Comparison of ENCODE assay signal across 23 cellular contexts in the genomic region with DNA sequence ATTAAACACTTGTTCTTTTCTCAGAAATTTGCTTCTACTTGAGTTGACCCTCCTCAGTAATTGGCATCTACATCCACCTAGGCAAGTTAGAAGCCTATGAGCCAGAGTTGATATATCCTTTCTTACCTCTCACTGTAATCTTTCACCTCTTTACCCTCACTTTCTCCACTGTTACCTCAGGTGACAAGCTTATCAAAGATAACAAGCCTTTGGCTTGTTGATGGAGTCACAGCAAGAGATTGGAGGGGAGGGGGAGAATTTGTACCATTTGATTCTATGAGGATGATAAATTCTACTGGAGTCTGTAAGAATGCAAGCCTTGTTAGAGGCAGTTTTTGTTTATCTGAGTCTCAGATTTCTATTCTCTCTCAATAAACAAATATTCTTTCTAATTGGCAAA.
DNase-seq lines count a peak whose midpoint lies in the region; ATAC-seq and TF ChIP-seq lines count a peak whose summit lies in the region.
"Had no signal": no experiment of that assay in that cellular context is flagged by ENCODE, and none has a peak within 500 bp of the region (broad histone marks: within the 10 kb centered on the region; RNA-seq: fewer than 3 reads in every experiment).

No MANE protein-coding gene starts in this region.

- in situ Hi-C loops in IMR-90 (cut with MboI; ENCODE audit: low sequenced_read_pairs): no loop called here

- no peak overlapping the region for H2AK5ac ChIP-seq in IMR-90 (ENCODE audit: low read depth, low read length)
- no peak overlapping the region for H2AK5ac ChIP-seq in mesendoderm (ENCODE audit: low read length)

- H3K9me3 Mint-ChIP-seq in activated CD4-positive, alpha-beta T cell treated with anti-CD3 and anti-CD28 coated beads, Interleukin-2, amount 10 ng/mL, durations not matched to agents 7 days and 5 days: no peaks in the 10 kb centered on the region
- H3K9me3 Mint-ChIP-seq: CD4-positive, alpha-beta memory T cell; CD4-positive, CD25-positive, alpha-beta regulatory T cell; CD8-positive, alpha-beta memory T cell had no signal

- H3K27me3 ChIP-seq in IMR-90 (ENCODE audit: control insufficient read depth, insufficient read depth, low read length): no peaks in the 10 kb centered on the region
- H3K27me3 ChIP-seq in mesendoderm (ENCODE audit: insufficient read depth, low read length, poor library complexity): no peaks in the 10 kb centered on the region
- H3K27me3 ChIP-seq: BE2C, BLaER1 had no signal

- intact Hi-C loops in IMR-90 (cut with micrococcal nuclease): no loop called here

- BruUV-seq in IMR-90 (replicated peaks; lab: Mats Ljungman, UMichigan): no TSS peak

- peaks cover 9% of the 10 kb centered on the region for H3K27me3 Mint-ChIP-seq in activated CD4-positive, alpha-beta T cell treated with anti-CD3 and anti-CD28 coated beads, Interleukin-2, amount 10 ng/mL, durations not matched to agents 7 days and 5 days
- H3K27me3 Mint-ChIP-seq: CD8-positive, alpha-beta memory T cell had no signal

- no peak overlapping the region for H3K23ac ChIP-seq in IMR-90 (ENCODE audit: low read depth, low read length)
- no peak overlapping the region for H3K23ac ChIP-seq in mesendoderm (ENCODE audit: low read length)

- H4K20me1 ChIP-seq in IMR-90 (ENCODE audit: insufficient read depth, low read length): no peaks in the 10 kb centered on the region
- H4K20me1 ChIP-seq: BLaER1 had no signal

- H3K18ac ChIP-seq in IMR-90 (ENCODE audit: low read depth, low read length) (0 out of 2 replicates have a peak overlapping the region, but pooled peaks have one; percentile 29), mesendoderm (ENCODE audit: low read length) (no peak overlapping the region)

- no peak overlapping the region for H3K14ac ChIP-seq in IMR-90 (replicated peaks; ENCODE audit: low read depth, low read length)

- no peak for ATAC-seq in IMR-90 (ENCODE audit: low read depth)
- ATAC-seq: GM12878 had no signal

- H2BK20ac ChIP-seq in IMR-90 (ENCODE audit: low read depth, low read length): peak overlapping the region; percentile 6; the same call in 1 of the 2 replicates

- H2BK120ac ChIP-seq in IMR-90 (ENCODE audit: low read depth, low read length): no peak overlapping the region
- H2BK120ac ChIP-seq in mesendoderm (ENCODE audit: low read depth, low read length): no peak overlapping the region

- H3K9ac ChIP-seq in IMR-90 (ENCODE audit: low read depth, low read length): no peak overlapping the region
- no peak overlapping the region for H3K9ac ChIP-seq in mesendoderm (ENCODE audit: low read length)
- H3K9ac ChIP-seq: BLaER1 had no signal

- H4K8ac ChIP-seq in IMR-90 (ENCODE audit: low read depth in 2 of 2, low read length in 2 of 2): no peak overlapping the region
- H4K8ac ChIP-seq in mesendoderm (ENCODE audit: low read depth, low read length): no peak overlapping the region

- H2AK9ac ChIP-seq in IMR-90 (replicated peaks; ENCODE audit: low read depth, low read length, poor library complexity): no peak overlapping the region

- no peak for TF ChIP-seq CTCF in IMR-90 (conservative IDR thresholded peaks at IDR 0.05; ENCODE audit: low read depth, low read length)

- H3K9me3 ChIP-seq in IMR-90 (ENCODE audit: control insufficient read depth, insufficient read depth, low read length): no peaks in the 10 kb centered on the region
- H3K9me3 ChIP-seq: BE2C, BLaER1 had no signal

- H3K56ac ChIP-seq in IMR-90 (ENCODE audit: extremely low read depth, insufficient read depth, low read length) (no peak overlapping the region), mesendoderm (ENCODE audit: low read length) (no peak overlapping the region)

- dilution Hi-C loops in IMR-90 (cut with HindIII; ENCODE audit: low sequenced_read_pairs, unreplicated experiment): no loop called here

- H3K9me1 ChIP-seq in IMR-90 (ENCODE audit: insufficient read depth, low read length): no peaks in the 10 kb centered on the region

- H3K4me2 ChIP-seq in IMR-90 (ENCODE audit: low read depth, low read length) (no peak overlapping the region), mesendoderm (ENCODE audit: low read length) (no peak overlapping the region)
- H3K4me2 ChIP-seq: BLaER1 had no signal

- H3K4ac ChIP-seq in IMR-90 (ENCODE audit: low read depth, low read length) (no peak overlapping the region), mesendoderm (ENCODE audit: low read depth, low read length) (no peak overlapping the region)

- H2BK5ac ChIP-seq in IMR-90 (ENCODE audit: low read depth, low read length, poor library complexity, severe bottlenecking): no peak overlapping the region
- no peak overlapping the region for H2BK5ac ChIP-seq in mesendoderm (ENCODE audit: low read length)

- H2BK15ac ChIP-seq in IMR-90 (ENCODE audit: low read depth, low read length): no peak overlapping the region
- no peak overlapping the region for H2BK15ac ChIP-seq in mesendoderm (replicated peaks; ENCODE audit: low read depth)

- H3K27ac Mint-ChIP-seq in activated CD4-positive, alpha-beta T cell treated with anti-CD3 and anti-CD28 coated beads, Interleukin-2, amount 10 ng/mL, durations not matched to agents 7 days and 5 days: no peak overlapping the region
- H3K27ac Mint-ChIP-seq: CD14-positive monocyte; CD4-positive, alpha-beta memory T cell; CD4-positive, CD25-positive, alpha-beta regulatory T cell; CD8-positive, alpha-beta memory T cell had no signal

- H3K4me3 ChIP-seq in IMR-90 (ENCODE audit: insufficient read depth, low read depth, low read length) (no peak overlapping the region), mesendoderm (ENCODE audit: low read length) (no peak overlapping the region)
- H3K4me3 ChIP-seq: BLaER1, GM12878 had no signal

- H3K36me3 ChIP-seq in IMR-90 (ENCODE audit: control insufficient read depth, insufficient read depth, low read length) (no peaks in the 10 kb centered on the region), mesendoderm (ENCODE audit: control insufficient read depth, insufficient read depth, low read length) (no peaks in the 10 kb centered on the region)
- H3K36me3 ChIP-seq: BE2C, BLaER1 had no signal

- no peak overlapping the region for H4K5ac ChIP-seq in IMR-90 (ENCODE audit: low read depth, low read length)
- H4K5ac ChIP-seq in mesendoderm (ENCODE audit: low read length): no peak overlapping the region

- H3K4me1 ChIP-seq in IMR-90 (ENCODE audit: control insufficient read depth, insufficient read depth, low read length) (no peaks in the 10 kb centered on the region), mesendoderm (ENCODE audit: control insufficient read depth, low read depth, low read length) (no peaks in the 10 kb centered on the region)
- H3K4me1 ChIP-seq: BE2C, BLaER1 had no signal

- CTCF ChIA-PET in IMR-90 (lab: Yijun Ruan, JAX): interaction anchor here (0.7 kb wide), 1 partner anchor 11 kb away, joined by 3 read pairs; no protein-coding TSS in a partner anchor
- CTCF ChIA-PET in activated CD4-positive, alpha-beta T cell treated with anti-CD3 and anti-CD28 coated beads, Interleukin-2, amount 10 ng/mL, durations not matched to agents 7 days and 5 days (lab: Charles Lee): no interaction called here

- no peak overlapping the region for H2AFZ ChIP-seq in IMR-90 (replicated peaks; ENCODE audit: low read length, poor library complexity)

- no peak for TF ChIP-seq RAD21 in IMR-90 (IDR thresholded peaks at IDR 0.05; ENCODE audit: low read length)

- H3K36me3 Mint-ChIP-seq in activated CD4-positive, alpha-beta T cell treated with anti-CD3 and anti-CD28 coated beads, Interleukin-2, amount 10 ng/mL, durations not matched to agents 7 days and 5 days (ENCODE audit: low read depth): no peaks in the 10 kb centered on the region
- H3K36me3 Mint-ChIP-seq: CD14-positive monocyte; CD4-positive, alpha-beta memory T cell; CD4-positive, CD25-positive, alpha-beta regulatory T cell; CD8-positive, alpha-beta memory T cell had no signal

- DNase-seq in IMR-90 (no peak), mesendoderm (peak; percentile 79), substantia nigra (lab: John Stamatoyannopoulos, UW) (no peak), NCI-H2029 treated with DMSO at 0.1 percent for 48 hours (lab: John Stamatoyannopoulos, UW) (no peak)
- DNase-seq in activated CD4-positive, alpha-beta T cell treated with anti-CD3 and anti-CD28 coated beads, Interleukin-2, amount 10 ng/mL, durations not matched to agents 7 days and 5 days: no peak
- DNase-seq: 8988T; ACHN; BE2C; C1 segment of cervical spinal cord; CD4-positive, alpha-beta memory T cell; CD4-positive, CD25-positive, alpha-beta regulatory T cell; CD8-positive, alpha-beta memory T cell; COR-L47; DMS 273 treated with DMSO at 0.1 percent for 48 hours; DMS153; DMS53; DMS79; DND-41; EL; GDM1 had no signal

- POLR2A ChIA-PET in IMR-90 (lab: Charles Lee; ENCODE audit: unreplicated experiment): no interaction called here
- POLR2A ChIA-PET in activated CD4-positive, alpha-beta T cell treated with anti-CD3 and anti-CD28 coated beads, Interleukin-2, amount 10 ng/mL, durations not matched to agents 7 days and 5 days (lab: Charles Lee): no interaction called here

- H4K91ac ChIP-seq in IMR-90 (ENCODE audit: insufficient read depth, low read depth, low read length): 0 out of 2 replicates have a peak overlapping the region, but pooled peaks have one; percentile 14

- no peaks in the 10 kb centered on the region for H3K4me1 Mint-ChIP-seq in activated CD4-positive, alpha-beta T cell treated with anti-CD3 and anti-CD28 coated beads, Interleukin-2, amount 10 ng/mL, durations not matched to agents 7 days and 5 days
- H3K4me1 Mint-ChIP-seq: CD4-positive, alpha-beta memory T cell; CD4-positive, CD25-positive, alpha-beta regulatory T cell; CD8-positive, alpha-beta memory T cell had no signal

- H3K27ac ChIP-seq in IMR-90 (ENCODE audit: insufficient read depth, low read length) (no peak overlapping the region), mesendoderm (ENCODE audit: low read depth, low read length) (no peak overlapping the region), substantia nigra (ENCODE audit: low read depth, low read length, poor library complexity, severe bottlenecking) (no peak overlapping the region)
- H3K27ac ChIP-seq: BLaER1 had no signal

- no peak for TF ChIP-seq POLR2A in IMR-90 (IDR thresholded peaks at IDR 0.05; ENCODE audit: low read depth, low read length)

- H3K4me3 Mint-ChIP-seq in activated CD4-positive, alpha-beta T cell treated with anti-CD3 and anti-CD28 coated beads, Interleukin-2, amount 10 ng/mL, durations not matched to agents 7 days and 5 days: no peak overlapping the region
- H3K4me3 Mint-ChIP-seq: CD4-positive, alpha-beta memory T cell; CD4-positive, CD25-positive, alpha-beta regulatory T cell; CD8-positive, alpha-beta memory T cell had no signal

- H3K79me1 ChIP-seq in IMR-90 (ENCODE audit: low read depth in 1 of 2, low read length in 2 of 2): no peaks in the 10 kb centered on the region
- no peaks in the 10 kb centered on the region for H3K79me1 ChIP-seq in mesendoderm (ENCODE audit: low read length)

- no peaks in the 10 kb centered on the region for H3K79me2 ChIP-seq in mesendoderm (ENCODE audit: control insufficient read depth, insufficient read depth, low read length)

TF ChIP-seq in IMR-90, 13 proteins besides CTCF, POLR2A, EP300 and RAD21 (continues in another document):
- no peak for TF ChIP-seq SMC3 (IDR thresholded peaks at IDR 0.05; ENCODE audit: low read depth, low read length)
- no peak for TF ChIP-seq FOS (IDR thresholded peaks at IDR 0.05; ENCODE audit: low read depth, low read length)
- TF ChIP-seq RCOR1 (IDR thresholded peaks at IDR 0.05; ENCODE audit: insufficient replicate concordance, low read length): no peak
- TF ChIP-seq MAZ (IDR thresholded peaks at IDR 0.05; ENCODE audit: borderline replicate concordance, low read depth, low read length): no peak
